Comparison of ENCODE assay signal across 8 cellular contexts in the genomic region with DNA sequence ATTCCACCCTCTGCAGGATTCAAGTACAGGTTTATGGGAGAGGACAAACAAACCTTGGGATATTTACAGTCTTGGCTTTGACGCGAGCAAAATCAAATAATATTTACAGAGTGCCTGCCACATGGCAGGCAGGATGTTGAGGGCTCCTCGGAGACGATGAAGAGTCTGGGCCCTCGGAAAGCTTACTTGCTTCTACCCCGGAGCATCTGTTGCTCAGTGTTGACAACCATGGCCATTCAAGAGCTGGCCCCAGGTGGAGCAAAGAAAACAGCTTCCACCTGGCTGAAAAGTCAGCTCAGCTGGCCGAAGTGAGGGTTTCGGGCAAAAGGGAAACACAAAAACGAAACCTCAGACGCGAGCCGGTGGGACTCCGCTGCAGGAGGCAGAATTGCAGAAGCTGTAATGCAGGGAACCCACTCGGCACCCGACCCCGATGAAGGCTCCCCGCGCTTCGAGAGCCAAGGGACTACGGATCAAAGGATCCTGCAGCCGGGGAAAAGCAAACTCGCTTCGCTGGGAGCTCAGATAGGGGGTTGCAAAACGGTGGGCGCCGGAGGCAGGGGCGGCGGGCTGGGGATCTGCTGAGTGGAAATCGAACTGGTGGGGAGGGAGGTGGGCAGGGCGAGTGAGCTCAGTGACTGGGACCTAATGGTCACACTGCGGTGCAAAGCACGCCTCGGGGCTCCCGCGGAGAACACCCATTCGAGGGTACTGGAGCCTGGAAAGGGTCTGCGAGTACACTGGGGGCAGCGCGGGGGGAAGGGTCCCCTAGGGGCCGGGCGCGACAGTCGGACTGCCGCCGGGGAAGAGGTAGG. TPM values are rescaled to one million over a fixed set of nuclear protein-coding genes. Genes with fewer than 3 reads are reported as not detected.
DNase-seq lines count a peak whose midpoint lies in the region; ATAC-seq and TF ChIP-seq lines count a peak whose summit lies in the region.

No MANE protein-coding gene starts in this region.

- TF ChIP-seq CTCF in WTC11 (IDR thresholded peaks at IDR 0.05) (no peak), choroid plexus epithelial cell (conservative IDR thresholded peaks at IDR 0.05; ENCODE audit: low read depth, low read length) (no peak), liver (IDR thresholded peaks at IDR 0.05; ENCODE audit: low read depth, low read length, missing input control) (no peak)

- under 1% methylated on average over 45 of the region's 45 CpGs for WGBS in liver

- peaks cover 2% of the 10 kb centered on the region; the same call in 1 of the 2 replicates for H3K27me3 Mint-ChIP-seq in WTC11 (ENCODE audit: low read depth)

- no peaks in the 10 kb centered on the region for H3K36me3 ChIP-seq in liver (ENCODE audit: control insufficient read depth in 4 of 4, insufficient read depth in 3 of 4, low read depth in 1 of 4, low read length in 3 of 4)

- TF ChIP-seq RAD21 in liver (IDR thresholded peaks at IDR 0.05), result no peak

- H3K27ac Mint-ChIP-seq in WTC11, result no peak overlapping the region

- H3K27me3 ChIP-seq in liver (ENCODE audit: control insufficient read depth in 4 of 4, insufficient read depth in 4 of 4, low read length in 3 of 4), result no peaks in the 10 kb centered on the region

- peaks cover 18% of the 10 kb centered on the region for H3K36me3 Mint-ChIP-seq in WTC11

- peaks cover 0 to 20% (median 10%) of the 10 kb centered on the region in 4 donors for H3K4me1 ChIP-seq in liver (ENCODE audit: control insufficient read depth in 4 of 4, insufficient read depth in 4 of 4, low read length in 3 of 4)

- H3K4me1 Mint-ChIP-seq in WTC11, result peaks cover 52% of the 10 kb centered on the region

- in situ Hi-C loops in KBM-7 (cut with MboI; ENCODE audit: low pct_unique_long_range_greater_than_20kb, low sequenced_read_pairs), result no loop called here

- POLR2A ChIA-PET in WTC11 (lab: Charles Lee), result interaction anchor here (0.7 to 1.5 kb wide), 5 partner anchors 8 to 364 kb away, joined by 3 to 8 read pairs (median 4); no protein-coding TSS in a partner anchor

- H3K9ac ChIP-seq in liver (ENCODE audit: low read depth in 1 of 2, low read length in 2 of 2), result peak overlapping the region; percentile 14 to 60

- ATAC-seq in GM21447 (IDR thresholded peaks at IDR 0.05; ENCODE audit: unreplicated experiment) (peak; percentile 29), WTC11 (peak; percentile 0; the same call in 1 of the 2 replicates)

- H3K9me3 Mint-ChIP-seq in WTC11, result peaks cover 21% of the 10 kb centered on the region

- H3K27ac ChIP-seq in liver (ENCODE audit: low read depth in 1 of 2, low read length in 2 of 2), result peak overlapping the region; percentile 42 to 43

- no peaks in the 10 kb centered on the region for H3K9me3 ChIP-seq in liver (ENCODE audit: control insufficient read depth in 4 of 4, low read length in 3 of 4)

- H3K4me3 Mint-ChIP-seq in WTC11, result peak overlapping the region; percentile 86

- peak; percentile 81 for DNase-seq in DMS53 (lab: John Stamatoyannopoulos, UW)
- peak; percentile 66 for DNase-seq in KBM-7
- peak; percentile 40 for DNase-seq in WTC11 (ENCODE audit: low spot score)
- peak; percentile 7 for DNase-seq in choroid plexus epithelial cell (ENCODE audit: low read depth)
- DNase-seq in stimulated activated CD4-positive, alpha-beta T cell treated with anti-CD3 and anti-CD28 coated beads, TNF-alpha, amount 100 ng/mL, for 1 hour (ENCODE audit: low read depth in 3 of 3, low spot score in 1 of 3), result peak in 2 of 3 donors; percentile 9 to 15
- no peak for DNase-seq in A172 (ENCODE audit: low spot score)

- CTCF ChIA-PET in WTC11 (lab: Charles Lee), result interaction anchor here (0.6 to 2.0 kb wide), 9 partner anchors 9 to 112 kb away, joined by 3 to 11 read pairs (median 4); no protein-coding TSS in a partner anchor

- peak overlapping the region; percentile 71 for H3K4me3 ChIP-seq in choroid plexus epithelial cell (ENCODE audit: low read depth, low read length)
- peak overlapping the region; percentile 62 to 92 (median 64) for H3K4me3 ChIP-seq in liver (ENCODE audit: low read depth in 1 of 3, low read length in 3 of 3)

TF ChIP-seq in WTC11, 78 proteins besides CTCF, POLR2A, EP300 and RAD21:
- TF ChIP-seq, protein P1, sequence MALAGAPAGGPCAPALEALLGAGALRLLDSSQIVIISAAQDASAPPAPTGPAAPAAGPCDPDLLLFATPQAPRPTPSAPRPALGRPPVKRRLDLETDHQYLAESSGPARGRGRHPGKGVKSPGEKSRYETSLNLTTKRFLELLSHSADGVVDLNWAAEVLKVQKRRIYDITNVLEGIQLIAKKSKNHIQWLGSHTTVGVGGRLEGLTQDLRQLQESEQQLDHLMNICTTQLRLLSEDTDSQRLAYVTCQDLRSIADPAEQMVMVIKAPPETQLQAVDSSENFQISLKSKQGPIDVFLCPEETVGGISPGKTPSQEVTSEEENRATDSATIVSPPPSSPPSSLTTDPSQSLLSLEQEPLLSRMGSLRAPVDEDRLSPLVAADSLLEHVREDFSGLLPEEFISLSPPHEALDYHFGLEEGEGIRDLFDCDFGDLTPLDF (CRISPR knock-in tag; IDR thresholded peaks at IDR 0.05), result no peak
- TF ChIP-seq FOXK1 (CRISPR knock-in tag; IDR thresholded peaks at IDR 0.05) (peak; percentile 28; the same call in 1 of the 2 replicates), KAT7 (CRISPR knock-in tag; IDR thresholded peaks at IDR 0.05; ENCODE audit: borderline replicate concordance) (peak; percentile 87; the same call in 1 of the 2 replicates), ETV6 (CRISPR knock-in tag; IDR thresholded peaks at IDR 0.05) (0 out of 2 replicates have a peak, but pooled peaks have one; percentile 19)
- TF ChIP-seq, protein P2, sequence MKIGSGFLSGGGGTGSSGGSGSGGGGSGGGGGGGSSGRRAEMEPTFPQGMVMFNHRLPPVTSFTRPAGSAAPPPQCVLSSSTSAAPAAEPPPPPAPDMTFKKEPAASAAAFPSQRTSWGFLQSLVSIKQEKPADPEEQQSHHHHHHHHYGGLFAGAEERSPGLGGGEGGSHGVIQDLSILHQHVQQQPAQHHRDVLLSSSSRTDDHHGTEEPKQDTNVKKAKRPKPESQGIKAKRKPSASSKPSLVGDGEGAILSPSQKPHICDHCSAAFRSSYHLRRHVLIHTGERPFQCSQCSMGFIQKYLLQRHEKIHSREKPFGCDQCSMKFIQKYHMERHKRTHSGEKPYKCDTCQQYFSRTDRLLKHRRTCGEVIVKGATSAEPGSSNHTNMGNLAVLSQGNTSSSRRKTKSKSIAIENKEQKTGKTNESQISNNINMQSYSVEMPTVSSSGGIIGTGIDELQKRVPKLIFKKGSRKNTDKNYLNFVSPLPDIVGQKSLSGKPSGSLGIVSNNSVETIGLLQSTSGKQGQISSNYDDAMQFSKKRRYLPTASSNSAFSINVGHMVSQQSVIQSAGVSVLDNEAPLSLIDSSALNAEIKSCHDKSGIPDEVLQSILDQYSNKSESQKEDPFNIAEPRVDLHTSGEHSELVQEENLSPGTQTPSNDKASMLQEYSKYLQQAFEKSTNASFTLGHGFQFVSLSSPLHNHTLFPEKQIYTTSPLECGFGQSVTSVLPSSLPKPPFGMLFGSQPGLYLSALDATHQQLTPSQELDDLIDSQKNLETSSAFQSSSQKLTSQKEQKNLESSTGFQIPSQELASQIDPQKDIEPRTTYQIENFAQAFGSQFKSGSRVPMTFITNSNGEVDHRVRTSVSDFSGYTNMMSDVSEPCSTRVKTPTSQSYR (CRISPR knock-in tag; IDR thresholded peaks at IDR 0.05), result 0 out of 2 replicates have a peak, but pooled peaks have one; percentile 24

TF ChIP-seq in liver, 16 proteins besides CTCF, POLR2A, EP300 and RAD21:
- TF ChIP-seq, protein P3, sequence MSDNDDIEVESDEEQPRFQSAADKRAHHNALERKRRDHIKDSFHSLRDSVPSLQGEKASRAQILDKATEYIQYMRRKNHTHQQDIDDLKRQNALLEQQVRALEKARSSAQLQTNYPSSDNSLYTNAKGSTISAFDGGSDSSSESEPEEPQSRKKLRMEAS (IDR thresholded peaks at IDR 0.05), result no peak
- TF ChIP-seq TAF1 (conservative IDR thresholded peaks at IDR 0.05) (no peak), YY1 (IDR thresholded peaks at IDR 0.05) (peak; percentile 12), FOXA1 (IDR thresholded peaks at IDR 0.05) (no peak), HNF4G (IDR thresholded peaks at IDR 0.05) (no peak), NR2F2 (IDR thresholded peaks at IDR 0.05) (no peak), HNF4A (conservative IDR thresholded peaks at IDR 0.05) (no peak), EGR1 (IDR thresholded peaks at IDR 0.05; ENCODE audit: low read depth in 2 of 2) (no peak)

RNA-seq across cellular contexts. Expression of a gene that starts 0.8 kb away (rescaled TPM):
- total RNA-seq in WTC11 (2021), result 14.3 to 18.7 TPM (median 15.1 TPM) in 3 replicates
- 10 to 100 TPM; 10.7 to 15.9 TPM for total RNA-seq in liver
- polyA plus RNA-seq in liver, result 1 to 10 TPM in 1 of 2 donors, under 1 TPM in 1; 0.65 to 1.2 TPM
- not detected in 2 replicates for total RNA-seq in A172 (2014; rRNA removed; shearing (Covaris generic))

Comparison
In these comparisons a context has a peak if more than half of its experiments do, and no peak if none do; other contexts are left out.
1. RNA of a gene that starts 0.8 kb away (total RNA-seq): 10.7 to 15.9 TPM in liver and 14.3 to 18.7 TPM in WTC11; not detected in A172; every median in the first group is over 10 times any median in the second.